9 cellular contexts compared by ENCODE assay signal in genomic region chr10:51001587-51001986, GRCh38.
DNase-seq lines count a peak whose midpoint lies in the region; ATAC-seq and TF ChIP-seq lines count a peak whose summit lies in the region.
"Had no signal": no experiment of that assay in that cellular context is flagged by ENCODE, and none has a peak within 500 bp of the region (broad histone marks: within the 10 kb centered on the region; RNA-seq: fewer than 3 reads in every experiment).

No MANE protein-coding gene starts in this region.

- no peaks in the 10 kb centered on the region for H3K36me3 Mint-ChIP-seq in natural killer cell
- no peaks in the 10 kb centered on the region for H3K36me3 Mint-ChIP-seq in natural killer cell treated with Interleukin-12 subunit alpha and Interleukin-12 subunit beta and Interleukin-15 and Interleukin-18, amount 100 ng/mL, for 72 hours
- H3K36me3 Mint-ChIP-seq in neural progenitor cell, result no peaks in the 10 kb centered on the region
- H3K36me3 Mint-ChIP-seq: activated naive CD8-positive, alpha-beta T cell treated with anti-CD3 and anti-CD28 coated beads, Interleukin-2, amount 10 ng/mL, durations not matched to agents 7 days and 5 days had no signal

- H3K9me3 Mint-ChIP-seq in natural killer cell, result no peaks in the 10 kb centered on the region
- H3K9me3 Mint-ChIP-seq in natural killer cell treated with Interleukin-12 subunit alpha and Interleukin-12 subunit beta and Interleukin-15 and Interleukin-18, amount 100 ng/mL, for 72 hours, result no peaks in the 10 kb centered on the region
- no peaks in the 10 kb centered on the region for H3K9me3 Mint-ChIP-seq in neural progenitor cell
- H3K9me3 Mint-ChIP-seq: activated naive CD8-positive, alpha-beta T cell treated with anti-CD3 and anti-CD28 coated beads, Interleukin-2, amount 10 ng/mL, durations not matched to agents 7 days and 5 days had no signal

- H3K36me3 ChIP-seq in Loucy (ENCODE audit: insufficient read depth, low read length) (no peaks in the 10 kb centered on the region), neural progenitor cell (no peaks in the 10 kb centered on the region)

- H3K79me2 ChIP-seq in Loucy (ENCODE audit: insufficient read depth, low read length), result no peaks in the 10 kb centered on the region
- no peaks in the 10 kb centered on the region for H3K79me2 ChIP-seq in neural progenitor cell (ENCODE audit: low read depth)

- H3K4me3 ChIP-seq in Loucy (ENCODE audit: low read length, poor library complexity, severe bottlenecking) (no peak overlapping the region), coronary artery (no peak overlapping the region), neural progenitor cell (no peak overlapping the region)

- H3K27ac Mint-ChIP-seq in natural killer cell (no peak overlapping the region), neural progenitor cell (no peak overlapping the region)
- no peak overlapping the region for H3K27ac Mint-ChIP-seq in natural killer cell treated with Interleukin-12 subunit alpha and Interleukin-12 subunit beta and Interleukin-15 and Interleukin-18, amount 100 ng/mL, for 72 hours
- H3K27ac Mint-ChIP-seq: activated naive CD8-positive, alpha-beta T cell treated with anti-CD3 and anti-CD28 coated beads, Interleukin-2, amount 10 ng/mL, durations not matched to agents 7 days and 5 days had no signal

- H3K4me1 ChIP-seq in Loucy (ENCODE audit: insufficient read depth, low read length, poor library complexity, severe bottlenecking) (no peaks in the 10 kb centered on the region), neural progenitor cell (peaks cover 9% of the 10 kb centered on the region)

- DNase-seq in natural killer cell (no peak), coronary artery (ENCODE audit: low spot score) (no peak), neural progenitor cell (ENCODE audit: low spot score) (peak; percentile 51), NCI-H187 (lab: John Stamatoyannopoulos, UW) (no peak), T-helper 1 cell (no peak)
- DNase-seq in natural killer cell treated with Interleukin-12 subunit alpha and Interleukin-12 subunit beta and Interleukin-15 and Interleukin-18, amount 100 ng/mL, for 72 hours (ENCODE audit: low spot score), result no peak
- DNase-seq: activated naive CD8-positive, alpha-beta T cell treated with anti-CD3 and anti-CD28 coated beads, Interleukin-2, amount 10 ng/mL, durations not matched to agents 7 days and 5 days had no signal

- no peaks in the 10 kb centered on the region for H3K9me2 ChIP-seq in Loucy (replicated peaks; ENCODE audit: low read depth, low read length)

- intact Hi-C loops in natural killer cell (cut with micrococcal nuclease), result no loop called here

- TF ChIP-seq CTCF in natural killer cell (IDR thresholded peaks at IDR 0.05) (peak; percentile 60), Loucy (conservative IDR thresholded peaks at IDR 0.05; ENCODE audit: low read length) (peak; percentile 64), coronary artery (IDR thresholded peaks at IDR 0.05) (peak; percentile 58), neural progenitor cell (IDR thresholded peaks at IDR 0.05) (peak; percentile 83)

- no peaks in the 10 kb centered on the region for H4K20me1 ChIP-seq in Loucy (ENCODE audit: insufficient read depth, low read length, poor library complexity, severe bottlenecking)
- H4K20me1 ChIP-seq in neural progenitor cell (ENCODE audit: low read depth), result no peaks in the 10 kb centered on the region

- H3K4me3 Mint-ChIP-seq in natural killer cell (no peak overlapping the region), neural progenitor cell (no peak overlapping the region)
- no peak overlapping the region for H3K4me3 Mint-ChIP-seq in natural killer cell treated with Interleukin-12 subunit alpha and Interleukin-12 subunit beta and Interleukin-15 and Interleukin-18, amount 100 ng/mL, for 72 hours
- H3K4me3 Mint-ChIP-seq: activated naive CD8-positive, alpha-beta T cell treated with anti-CD3 and anti-CD28 coated beads, Interleukin-2, amount 10 ng/mL, durations not matched to agents 7 days and 5 days had no signal

- H2AFZ ChIP-seq in Loucy (ENCODE audit: low read length) (no peak overlapping the region), neural progenitor cell (replicated peaks) (no peak overlapping the region)

- H3K27me3 Mint-ChIP-seq in natural killer cell (ENCODE audit: low read depth in 2 of 2) (peaks cover 6 to 11% of the 10 kb centered on the region in 2 donors), neural progenitor cell (ENCODE audit: insufficient read depth, low read depth) (no peaks in the 10 kb centered on the region)
- peaks cover 12 to 24% of the 10 kb centered on the region in 2 donors for H3K27me3 Mint-ChIP-seq in natural killer cell treated with Interleukin-12 subunit alpha and Interleukin-12 subunit beta and Interleukin-15 and Interleukin-18, amount 100 ng/mL, for 72 hours
- H3K27me3 Mint-ChIP-seq: activated naive CD8-positive, alpha-beta T cell treated with anti-CD3 and anti-CD28 coated beads, Interleukin-2, amount 10 ng/mL, durations not matched to agents 7 days and 5 days had no signal

- H3F3A ChIP-seq in Loucy (ENCODE audit: low read depth) (no peaks in the 10 kb centered on the region), neural progenitor cell (ENCODE audit: low read depth) (peaks cover 5% of the 10 kb centered on the region)

- H3K9ac ChIP-seq in Loucy (ENCODE audit: low read depth, low read length, poor library complexity, severe bottlenecking) (no peak overlapping the region), neural progenitor cell (no peak overlapping the region)

- H3K27me3 ChIP-seq in Loucy (ENCODE audit: insufficient read depth, low read length, poor library complexity, severe bottlenecking), result no peaks in the 10 kb centered on the region
- no peaks in the 10 kb centered on the region for H3K27me3 ChIP-seq in neural progenitor cell

- H3K4me1 Mint-ChIP-seq in natural killer cell (no peaks in the 10 kb centered on the region), neural progenitor cell (peaks cover 15% of the 10 kb centered on the region)
- H3K4me1 Mint-ChIP-seq in natural killer cell treated with Interleukin-12 subunit alpha and Interleukin-12 subunit beta and Interleukin-15 and Interleukin-18, amount 100 ng/mL, for 72 hours (ENCODE audit: low read depth in 2 of 2), result no peaks in the 10 kb centered on the region
- H3K4me1 Mint-ChIP-seq: activated naive CD8-positive, alpha-beta T cell treated with anti-CD3 and anti-CD28 coated beads, Interleukin-2, amount 10 ng/mL, durations not matched to agents 7 days and 5 days had no signal

- ATAC-seq in natural killer cell (peak in 1 of 3 donors; percentile 45), GM18870 (IDR thresholded peaks at IDR 0.05; ENCODE audit: unreplicated experiment) (no peak)
- no peak for ATAC-seq in natural killer cell treated with Interleukin-12 subunit alpha and Interleukin-12 subunit beta and Interleukin-15 and Interleukin-18, amount 100 ng/mL, for 72 hours

- peak overlapping the region; percentile 39 to 58 for H3K27ac ChIP-seq in coronary artery
- H3K27ac ChIP-seq in neural progenitor cell, result no peak overlapping the region

- H3K4me2 ChIP-seq in Loucy (ENCODE audit: low read depth, low read length, poor library complexity, severe bottlenecking), result no peak overlapping the region
- no peak overlapping the region for H3K4me2 ChIP-seq in neural progenitor cell

- H3K9me3 ChIP-seq in Loucy (ENCODE audit: insufficient read depth, low read depth, low read length) (no peaks in the 10 kb centered on the region), neural progenitor cell (ENCODE audit: low read depth) (no peaks in the 10 kb centered on the region)
